1 cellular context compared by ENCODE assay signal in genomic region chr3:133851266-133851906, GRCh38.
TF ChIP-seq lines count a peak whose summit lies in the region.

No MANE protein-coding gene starts in this region.

TF ChIP-seq in K562, 482 proteins besides CTCF, POLR2A, EP300 and RAD21 (continued from another document and continues in another):
- TF ChIP-seq MNT (conservative IDR thresholded peaks at IDR 0.05) (peak in 1 of 2 experiments; percentile 48; a peak in 1 of 4 replicates), ZNF644 (tag; IDR thresholded peaks at IDR 0.05; ENCODE audit: low read depth) (0 out of 2 replicates have a peak, but pooled peaks have one; percentile 33), MAX (CRISPR knock-in tag; IDR thresholded peaks at IDR 0.05) (no peak), ARID3B (CRISPR knock-in tag; IDR thresholded peaks at IDR 0.05; ENCODE audit: borderline replicate concordance) (no peak), ZBTB34 (CRISPR knock-in tag; IDR thresholded peaks at IDR 0.05) (no peak), E2F8 (IDR thresholded peaks at IDR 0.05; ENCODE audit: low read depth, partially characterized antibody) (peak; percentile 30), CTBP1 (IDR thresholded peaks at IDR 0.05; ENCODE audit: borderline replicate concordance) (peak; percentile 99), NCOA1 (IDR thresholded peaks at IDR 0.05; ENCODE audit: low read depth) (peak; percentile 86), NEUROD1 (IDR thresholded peaks at IDR 0.05; ENCODE audit: borderline replicate concordance, low read depth, low read length, partially characterized antibody) (peak; percentile 36), THRB (CRISPR knock-in tag; conservative IDR thresholded peaks at IDR 0.05) (no peak), FOXO4 (CRISPR knock-in tag; IDR thresholded peaks at IDR 0.05) (no peak), ELF4 (CRISPR knock-in tag; IDR thresholded peaks at IDR 0.05) (peak; percentile 91), TRIM25 (IDR thresholded peaks at IDR 0.05; ENCODE audit: borderline replicate concordance) (no peak), ZBTB1 (CRISPR knock-in tag; IDR thresholded peaks at IDR 0.05; ENCODE audit: borderline replicate concordance, low read depth) (no peak), FOXK2 (conservative IDR thresholded peaks at IDR 0.05 in 1 of 2, IDR thresholded peaks at IDR 0.05 in 1 of 2; ENCODE audit: low read depth in 2 of 2) (peak; percentile 62 to 68; a peak in 2 of 4 replicates), MTA2 (IDR thresholded peaks at IDR 0.05; ENCODE audit: low read depth) (peak; percentile 91), MEF2D (tag; conservative IDR thresholded peaks at IDR 0.05; ENCODE audit: low read depth) (no peak; the same call in 1 of the 2 replicates), NCOA4 (IDR thresholded peaks at IDR 0.05; ENCODE audit: partially characterized antibody) (no peak), RBM34 (IDR thresholded peaks at IDR 0.05; ENCODE audit: borderline replicate concordance, insufficient read depth, low read length) (no peak), CAMTA2 (CRISPR knock-in tag; conservative IDR thresholded peaks at IDR 0.05) (no peak), SRF (CRISPR knock-in tag; IDR thresholded peaks at IDR 0.05) (no peak), OTX1 (CRISPR knock-in tag; IDR thresholded peaks at IDR 0.05) (0 out of 2 replicates have a peak, but pooled peaks have one; percentile 82), ZNF384 (IDR thresholded peaks at IDR 0.05; ENCODE audit: low read depth, low read length) (no peak), GATA2 (CRISPR knock-in tag; IDR thresholded peaks at IDR 0.05) (peak; percentile 74; the same call in 1 of the 2 replicates), CEBPB (tag; IDR thresholded peaks at IDR 0.05) (peak; percentile 62; the same call in 1 of the 2 replicates), HMG20B (CRISPR knock-in tag; IDR thresholded peaks at IDR 0.05) (no peak), HLTF (IDR thresholded peaks at IDR 0.05) (peak; percentile 93), POLR2H (tag; IDR thresholded peaks at IDR 0.05; ENCODE audit: low read depth) (no peak), ZNF584 (CRISPR knock-in tag; IDR thresholded peaks at IDR 0.05; ENCODE audit: low read depth) (no peak; the same call in 1 of the 2 replicates), PHF8 (IDR thresholded peaks at IDR 0.05; ENCODE audit: borderline replicate concordance, low read length) (no peak), KLF1 (tag; IDR thresholded peaks at IDR 0.05) (no peak), SNRNP70 (optimal IDR thresholded peaks at IDR 0.05; ENCODE audit: low read depth, low read length) (no peak), ZBTB11 (CRISPR knock-in tag; IDR thresholded peaks at IDR 0.05) (peak in 1 of 3 experiments; percentile 71; a peak in 2 of 6 replicates), ZNF695 (CRISPR knock-in tag; IDR thresholded peaks at IDR 0.05) (no peak), NR2C1 (IDR thresholded peaks at IDR 0.05) (no peak), NR2C1 (tag; IDR thresholded peaks at IDR 0.05) (0 out of 2 replicates have a peak, but pooled peaks have one; percentile 18), TCF3 (CRISPR knock-in tag; IDR thresholded peaks at IDR 0.05) (peak; percentile 95), TCF7L2 (IDR thresholded peaks at IDR 0.05; ENCODE audit: low read depth, low read length) (no peak), AFF4 (CRISPR knock-in tag; IDR thresholded peaks at IDR 0.05) (no peak), MAZ (CRISPR knock-in tag; conservative IDR thresholded peaks at IDR 0.05 in 1 of 2, IDR thresholded peaks at IDR 0.05 in 1 of 2) (peak in 1 of 2 experiments; percentile 55; a peak in 1 of 4 replicates), SMC3 (conservative IDR thresholded peaks at IDR 0.05; ENCODE audit: insufficient read depth, low read depth, low read length) (no peak), CHD1 (IDR thresholded peaks at IDR 0.05; ENCODE audit: low read length) (no peak)
